ENCODE assay signal across 8 cellular contexts in genomic region chr10:74706966-74707365, GRCh38.
"Had no signal": no experiment of that assay in that cellular context is flagged by ENCODE, and none has a peak within 500 bp of the region (broad histone marks: within the 10 kb centered on the region; RNA-seq: fewer than 3 reads in every experiment).

No MANE protein-coding gene starts in this region.

- ATAC-seq: GM23338, K562 had no signal

- DNase-seq: H9, HCEC 1CT, IMR-90 had no signal

- FAIRE-seq: H1, H54, K562 had no signal

- H3K4me2 ChIP-seq: GM23338 had no signal

- H2AFZ ChIP-seq: GM23338 had no signal

- H3K27ac ChIP-seq: HL-60 had no signal

- H3K4me3 ChIP-seq: GM23338, K562 had no signal
